In genomic region chr1:211654838-211655787, GRCh38 we compare ENCODE assay signal across 8 cellular contexts. TPM values are rescaled to one million over a fixed set of nuclear protein-coding genes. Genes with fewer than 3 reads are reported as not detected.
DNase-seq lines count a peak whose midpoint lies in the region; ATAC-seq and TF ChIP-seq lines count a peak whose summit lies in the region.

No MANE protein-coding gene starts in this region.

- intact Hi-C loops in dorsolateral prefrontal cortex (cut with DNase I): loop anchor here (2.0 to 5.0 kb wide), 5 partner anchors 76 to 333 kb away; partner anchors contain the start of gene SLC30A1 (in 2 of the 2)

- DNase-seq in NCI-H748 treated with DMSO at 0.1 percent for 48 hours (lab: John Stamatoyannopoulos, UW) (peak; percentile 61), dorsolateral prefrontal cortex (peak; percentile 87 to 94 (median 90)), lung microvascular endothelial cell (ENCODE audit: low read depth in 2 of 2) (peak; percentile 88 to 91)
- peak; percentile 86 to 91 for DNase-seq in activated CD4-positive, alpha-beta T cell treated with anti-CD3 and anti-CD28 coated beads, Interleukin-2, amount 50 U/mL, for 48 hours
- peak; percentile 68 for DNase-seq in stimulated activated CD8-positive, alpha-beta memory T cell treated with anti-CD3 and anti-CD28 coated beads, Interleukin-15, amount 100 ng/mL, for 1 hour (ENCODE audit: low read depth)

- H3K27ac ChIP-seq in C4-2B: no peak overlapping the region
- peak overlapping the region in 1 of 59 donors; percentile 28 for H3K27ac ChIP-seq in dorsolateral prefrontal cortex

- peak; percentile 96 for TF ChIP-seq CTCF in C4-2B (conservative IDR thresholded peaks at IDR 0.05)
- TF ChIP-seq CTCF in dorsolateral prefrontal cortex (IDR thresholded peaks at IDR 0.05 in 54 of 56, conservative IDR thresholded peaks at IDR 0.05 in 2 of 56; ENCODE audit: low read depth in 1 of 56, partially characterized antibody in 56 of 56): peak; percentile 90 to 99 (median 95)

- peak overlapping the region in 53 of 59 donors; percentile 3 to 57 (median 36) for H3K4me3 ChIP-seq in dorsolateral prefrontal cortex

- no peaks in the 10 kb centered on the region for H3K27me3 ChIP-seq in dorsolateral prefrontal cortex

- ATAC-seq in GM19395 (IDR thresholded peaks at IDR 0.05; ENCODE audit: unreplicated experiment) (peak; percentile 94), HG03565 (IDR thresholded peaks at IDR 0.05; ENCODE audit: unreplicated experiment) (peak; percentile 79)

RNA-seq across cellular contexts. Expression of gene NEK2, which starts 20.3 kb away (rescaled TPM):
- total RNA-seq in dorsolateral prefrontal cortex (1 to 10 TPM in 36 of 120 experiments, under 1 TPM in 60, not detected in 24; 0.21 to 3.0 (median 0.82) TPM), lung microvascular endothelial cell (2.4 and 9.4 TPM in 2 replicates)
